ENCODE assay signal across 20 cellular contexts in genomic region chr18:48297139-48297538, GRCh38.
"Had no signal": no experiment of that assay in that cellular context is flagged by ENCODE, and none has a peak within 500 bp of the region (broad histone marks: within the 10 kb centered on the region; RNA-seq: fewer than 3 reads in every experiment).

No MANE protein-coding gene starts in this region.

- FAIRE-seq: astrocyte, colon, small intestine, TTC549 had no signal

- DNase-seq: activated CD4-positive, alpha-beta T cell treated with anti-CD3 and anti-CD28 coated beads, Interleukin-2, amount 10 ng/mL, durations not matched to agents 7 days and 5 days; activated CD4-positive, CD25-positive, alpha-beta regulatory T cell treated with anti-CD3 and anti-CD28 coated beads, Interleukin-2, amount 50 U/mL, for 72 hours; activated CD8-positive, alpha-beta T cell treated with anti-CD3 and anti-CD28 coated beads, Interleukin-2, amount 10 ng/mL, durations not matched to agents 7 days and 5 days; activated naive CD4-positive, alpha-beta T cell; effector memory CD4-positive, alpha-beta T cell; foreskin melanocyte; lower lobe of right lung; naive thymus-derived CD4-positive, alpha-beta T cell; small intestine; stimulated activated CD4-positive, alpha-beta T cell treated with anti-CD3 and anti-CD28 coated beads, Interleukin-15, amount 100 ng/mL, for 24 hours; stomach; transverse colon; uterus; WERI-Rb-1 had no signal

- H3K4me3 ChIP-seq: adrenal gland, lower lobe of right lung, neural progenitor cell, stomach, suprapubic skin, transverse colon, uterus had no signal
